Comparison of ENCODE assay signal across 8 cellular contexts in genomic region chr1:115089443-115090340, GRCh38. TPM values are rescaled to one million over a fixed set of nuclear protein-coding genes. Genes with fewer than 3 reads are reported as not detected.
A peak's percentile ranks its signal among the peaks of the same experiment; 100 is the strongest.
DNase-seq lines count a peak whose midpoint lies in the region; ATAC-seq and TF ChIP-seq lines count a peak whose summit lies in the region.

Gene TSPAN2, minus strand, starts transcription at chr1:115089503. Its CDS starts 71 bp downstream, at chr1:115089432.

- H4K8ac ChIP-seq in trophoblast cell (ENCODE audit: low read depth, low read length) = peak within 1 kb of the TSS; percentile 83

- H3K4me3 ChIP-seq in NT2/D1 (ENCODE audit: insufficient read length, low read depth) (peak within 1 kb of the TSS; percentile 70), heart left ventricle (peak within 1 kb of the TSS; percentile 51 to 92 (median 68)), trophoblast cell (ENCODE audit: low read depth, low read length) (peak within 1 kb of the TSS; percentile 84), aorta (ENCODE audit: low read length in 2 of 2) (peak within 1 kb of the TSS; percentile 66 to 84)

- 1 to 4% (median 1%) methylated on average over 14 to 66 of the region's 66 CpGs for WGBS in heart left ventricle, 4 donors
- no CpG with 5 or more reads among the region's 66 CpGs for WGBS in trophoblast cell (ENCODE audit: extremely low coverage, insufficient coverage, insufficient read length)
- WGBS in aorta, 2 donors = 1% methylated on average over 37 to 66 of the region's 66 CpGs

- DNase-seq in ELR (ENCODE audit: low read depth) = peak; percentile 46
- peak; percentile 94 for DNase-seq in NT2/D1 (ENCODE audit: low read depth, low spot score)
- DNase-seq in activated naive CD4-positive, alpha-beta T cell treated with Interleukin-2 at 50 U/mL for 16 hours = peak; percentile 58
- peak; percentile 78 to 92 (median 83) for DNase-seq in heart left ventricle
- no peak for DNase-seq in trophoblast cell
- peak; percentile 92 to 95 for DNase-seq in aorta
- DNase-seq in SHP77 (lab: John Stamatoyannopoulos, UW) = no peak

- no peak for TF ChIP-seq POLR2A in heart left ventricle (IDR thresholded peaks at IDR 0.05)

- intact Hi-C loops in heart left ventricle (cut with DNase I) = no loop called here
- intact Hi-C loops in aorta (cut with DNase I) = loop anchor here in 1 of 2 donors (5.0 kb wide), 1 partner anchor 332 kb away; the partner anchor contains the start of gene CSDE1

- H2BK120ac ChIP-seq in trophoblast cell (ENCODE audit: insufficient read depth, low read length, poor library complexity) = peak within 1 kb of the TSS; percentile 21

- no peak within 1 kb of the TSS for H2BK5ac ChIP-seq in trophoblast cell (ENCODE audit: low read depth, low read length, poor library complexity)

- H3K9me3 ChIP-seq in NT2/D1 (ENCODE audit: insufficient read depth, low read length) = peaks cover 12% of the 10 kb centered on the region
- no peaks in the 10 kb centered on the region for H3K9me3 ChIP-seq in heart left ventricle
- peaks cover 1% of the 10 kb centered on the region for H3K9me3 ChIP-seq in trophoblast cell (ENCODE audit: insufficient read depth, low read depth, low read length)
- H3K9me3 ChIP-seq in aorta (ENCODE audit: control insufficient read depth, low read length) = no peaks in the 10 kb centered on the region

- peak within 1 kb of the TSS; percentile 68 for H3K14ac ChIP-seq in trophoblast cell (ENCODE audit: low read length)

- peak within 1 kb of the TSS; percentile 62 for H2AFZ ChIP-seq in trophoblast cell (ENCODE audit: insufficient read depth, low read length, poor library complexity)

- peaks cover 5% of the 10 kb centered on the region for H3K36me3 ChIP-seq in NT2/D1 (ENCODE audit: insufficient read depth, insufficient read length, low read length)
- H3K36me3 ChIP-seq in heart left ventricle = no peaks in the 10 kb centered on the region
- no peaks in the 10 kb centered on the region for H3K36me3 ChIP-seq in trophoblast cell (ENCODE audit: control insufficient read depth in 1 of 2, insufficient read depth in 2 of 2, low read length in 2 of 2)
- no peaks in the 10 kb centered on the region for H3K36me3 ChIP-seq in aorta (ENCODE audit: control insufficient read depth in 1 of 2, insufficient read depth in 2 of 2, low read length in 1 of 2)

- TF ChIP-seq CTCF in heart left ventricle (IDR thresholded peaks at IDR 0.05) = peak in 8 of 12 donors; percentile 26 to 60 (median 39)

- H3K27ac ChIP-seq in heart left ventricle (peak within 1 kb of the TSS; percentile 37 to 93 (median 78)), trophoblast cell (ENCODE audit: low read depth, low read length) (no peak within 1 kb of the TSS), aorta (ENCODE audit: low read depth in 1 of 2, low read length in 2 of 2) (peak within 1 kb of the TSS; percentile 99 to 100)

- peak within 1 kb of the TSS; percentile 45 for H4K12ac ChIP-seq in trophoblast cell (ENCODE audit: low read depth, low read length)

- no peak within 1 kb of the TSS for H2BK12ac ChIP-seq in trophoblast cell (ENCODE audit: low read length)

- H4K91ac ChIP-seq in trophoblast cell (ENCODE audit: low read depth, low read length) = peak within 1 kb of the TSS; percentile 53

- peak within 1 kb of the TSS; percentile 77 for H3K9ac ChIP-seq in NT2/D1 (ENCODE audit: insufficient read length, low read depth)
- peak within 1 kb of the TSS; percentile 89 for H3K9ac ChIP-seq in trophoblast cell (ENCODE audit: low read length)

- peaks cover 16% of the 10 kb centered on the region for H3K27me3 ChIP-seq in NT2/D1 (ENCODE audit: insufficient read depth, insufficient read length)
- H3K27me3 ChIP-seq in heart left ventricle = peaks cover 0 to 9% (median 0%) of the 10 kb centered on the region in 9 donors
- H3K27me3 ChIP-seq in trophoblast cell (ENCODE audit: insufficient read depth, low read length) = no peaks in the 10 kb centered on the region
- no peaks in the 10 kb centered on the region for H3K27me3 ChIP-seq in aorta (ENCODE audit: control insufficient read depth in 1 of 2, insufficient read depth in 2 of 2, low read length in 1 of 2)

- H3K23ac ChIP-seq in trophoblast cell (ENCODE audit: low read length) = no peak within 1 kb of the TSS

- ATAC-seq in heart left ventricle (peak; percentile 84 to 93 (median 90)), aorta (ENCODE audit: low FRiP score) (peak; percentile 92), HG03159 (IDR thresholded peaks at IDR 0.05; ENCODE audit: unreplicated experiment) (no peak)

- no peak within 1 kb of the TSS for H3K4ac ChIP-seq in trophoblast cell (ENCODE audit: low read depth, low read length)

- H3K79me2 ChIP-seq in trophoblast cell (ENCODE audit: control insufficient read depth, insufficient read depth, low read length, poor library complexity) = peaks cover 5% of the 10 kb centered on the region

- H3K4me1 ChIP-seq in NT2/D1 (ENCODE audit: insufficient read depth, insufficient read length) = peaks cover 5% of the 10 kb centered on the region
- peaks cover 0 to 42% (median 13%) of the 10 kb centered on the region in 12 donors for H3K4me1 ChIP-seq in heart left ventricle
- H3K4me1 ChIP-seq in trophoblast cell (ENCODE audit: control insufficient read depth in 1 of 2, insufficient read depth in 2 of 2, low read length in 2 of 2) = peaks cover 2 to 14% of the 10 kb centered on the region in 2 experiments
- peaks cover 0 to 13% of the 10 kb centered on the region in 2 donors for H3K4me1 ChIP-seq in aorta (ENCODE audit: control insufficient read depth in 1 of 2, insufficient read depth in 2 of 2, low read length in 2 of 2)

- no peak within 1 kb of the TSS for H3K18ac ChIP-seq in trophoblast cell (ENCODE audit: low read length)

- H3K4me2 ChIP-seq in trophoblast cell (ENCODE audit: low read length) = peak within 1 kb of the TSS; percentile 97

- H3K79me1 ChIP-seq in trophoblast cell (ENCODE audit: low read length) = peaks cover 2% of the 10 kb centered on the region

- H2AK5ac ChIP-seq in trophoblast cell (ENCODE audit: low read length) = no peak within 1 kb of the TSS

RNA-seq across cellular contexts. Expression of gene TSPAN2, which starts in this region (rescaled TPM):
- total RNA-seq in heart left ventricle (10 to 100 TPM in 1 of 9 donors, 1 to 10 TPM in 8; 4.6 to 10.6 (median 7.1) TPM), aorta (10 to 100 TPM; 49.5 to 83.0 TPM)
- polyA plus RNA-seq in heart left ventricle (1 to 10 TPM; 2.8 to 3.4 TPM), aorta (10 to 100 TPM; 26.2 to 29.4 TPM)
- 18.9 and 20.8 TPM in 2 replicates for polyA plus RNA-seq in trophoblast cell (2013)

Comparison
In these comparisons a context has a peak if more than half of its experiments do, and no peak if none do; other contexts are left out.
1. RNA of gene TSPAN2 (total RNA-seq): 49.5 to 83.0 TPM in aorta; 4.6 to 10.6 TPM in heart left ventricle; every median in the first group is over 4 times any median in the second.
2. RNA of gene TSPAN2 (polyA plus RNA-seq): 26.2 to 29.4 TPM in aorta; 2.8 to 3.4 TPM in heart left ventricle; every median in the first group is over 4 times any median in the second.
3. DNase-seq: peak in ELR (single experiment), NT2/D1 (single experiment), activated naive CD4-positive, alpha-beta T cell treated with Interleukin-2 at 50 U/mL for 16 hours (single experiment), heart left ventricle (5 of 5) and aorta (2 of 2); none in trophoblast cell (0 of 2) and SHP77 (0 of 2).
4. Peak in every context shown above with its lines, with median percentiles within 50 percentile points of each other: H3K4me3 ChIP-seq.